In the genomic region with DNA sequence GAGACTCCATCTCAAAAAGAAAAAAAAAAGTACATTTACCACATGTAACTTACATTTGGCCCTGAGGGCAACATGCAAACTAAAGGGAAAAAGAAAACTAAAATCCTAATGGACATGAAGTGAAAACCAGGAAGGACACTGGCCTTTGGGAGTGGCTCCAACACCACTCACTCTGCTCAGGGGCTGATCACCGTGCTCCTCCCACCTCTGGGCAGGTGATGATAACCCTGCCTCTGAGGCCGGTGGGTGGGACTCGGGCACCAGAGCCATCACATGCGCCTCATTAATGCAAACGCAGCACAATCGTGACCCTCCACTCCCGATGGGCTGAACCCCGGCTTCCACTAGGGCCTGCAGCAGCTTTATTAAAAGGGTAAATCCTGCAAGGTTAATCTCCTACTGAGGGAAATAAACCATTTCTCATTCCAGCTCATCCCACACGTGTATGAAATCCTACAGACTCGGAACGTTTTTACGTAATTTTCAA, we compare ENCODE assay signal across 1 cellular context.
TF ChIP-seq lines count a peak whose summit lies in the region.

No MANE protein-coding gene starts in this region.

TF ChIP-seq in K562, 482 proteins besides CTCF, POLR2A, EP300 and RAD21:
- TF ChIP-seq, protein P1, sequence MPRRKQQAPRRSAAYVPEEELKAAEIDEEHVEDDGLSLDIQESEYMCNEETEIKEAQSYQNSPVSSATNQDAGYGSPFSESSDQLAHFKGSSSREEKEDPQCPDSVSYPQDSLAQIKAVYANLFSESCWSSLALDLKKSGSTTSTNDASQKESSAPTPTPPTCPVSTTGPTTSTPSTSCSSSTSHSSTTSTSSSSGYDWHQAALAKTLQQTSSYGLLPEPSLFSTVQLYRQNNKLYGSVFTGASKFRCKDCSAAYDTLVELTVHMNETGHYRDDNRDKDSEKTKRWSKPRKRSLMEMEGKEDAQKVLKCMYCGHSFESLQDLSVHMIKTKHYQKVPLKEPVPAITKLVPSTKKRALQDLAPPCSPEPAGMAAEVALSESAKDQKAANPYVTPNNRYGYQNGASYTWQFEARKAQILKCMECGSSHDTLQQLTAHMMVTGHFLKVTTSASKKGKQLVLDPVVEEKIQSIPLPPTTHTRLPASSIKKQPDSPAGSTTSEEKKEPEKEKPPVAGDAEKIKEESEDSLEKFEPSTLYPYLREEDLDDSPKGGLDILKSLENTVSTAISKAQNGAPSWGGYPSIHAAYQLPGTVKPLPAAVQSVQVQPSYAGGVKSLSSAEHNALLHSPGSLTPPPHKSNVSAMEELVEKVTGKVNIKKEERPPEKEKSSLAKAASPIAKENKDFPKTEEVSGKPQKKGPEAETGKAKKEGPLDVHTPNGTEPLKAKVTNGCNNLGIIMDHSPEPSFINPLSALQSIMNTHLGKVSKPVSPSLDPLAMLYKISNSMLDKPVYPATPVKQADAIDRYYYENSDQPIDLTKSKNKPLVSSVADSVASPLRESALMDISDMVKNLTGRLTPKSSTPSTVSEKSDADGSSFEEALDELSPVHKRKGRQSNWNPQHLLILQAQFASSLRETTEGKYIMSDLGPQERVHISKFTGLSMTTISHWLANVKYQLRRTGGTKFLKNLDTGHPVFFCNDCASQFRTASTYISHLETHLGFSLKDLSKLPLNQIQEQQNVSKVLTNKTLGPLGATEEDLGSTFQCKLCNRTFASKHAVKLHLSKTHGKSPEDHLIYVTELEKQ (CRISPR knock-in tag; IDR thresholded peaks at IDR 0.05) = no peak
- TF ChIP-seq ZNF316 (IDR thresholded peaks at IDR 0.05) = peak; percentile 86
- TF ChIP-seq, protein P2, sequence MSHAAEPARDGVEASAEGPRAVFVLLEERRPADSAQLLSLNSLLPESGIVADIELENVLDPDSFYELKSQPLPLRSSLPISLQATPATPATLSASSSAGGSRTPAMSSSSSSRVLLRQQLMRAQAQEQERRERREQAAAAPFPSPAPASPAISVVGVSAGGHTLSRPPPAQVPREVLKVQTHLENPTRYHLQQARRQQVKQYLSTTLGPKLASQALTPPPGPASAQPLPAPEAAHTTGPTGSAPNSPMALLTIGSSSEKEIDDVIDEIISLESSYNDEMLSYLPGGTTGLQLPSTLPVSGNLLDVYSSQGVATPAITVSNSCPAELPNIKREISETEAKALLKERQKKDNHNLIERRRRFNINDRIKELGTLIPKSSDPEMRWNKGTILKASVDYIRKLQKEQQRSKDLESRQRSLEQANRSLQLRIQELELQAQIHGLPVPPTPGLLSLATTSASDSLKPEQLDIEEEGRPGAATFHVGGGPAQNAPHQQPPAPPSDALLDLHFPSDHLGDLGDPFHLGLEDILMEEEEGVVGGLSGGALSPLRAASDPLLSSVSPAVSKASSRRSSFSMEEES (CRISPR knock-in tag; IDR thresholded peaks at IDR 0.05) = no peak
- 0 out of 2 replicates have a peak, but pooled peaks have one; percentile 19 for TF ChIP-seq MAFG (tag; conservative IDR thresholded peaks at IDR 0.05)
- TF ChIP-seq RBM22 (IDR thresholded peaks at IDR 0.05; ENCODE audit: low read depth, low read length, poor library complexity, severe bottlenecking) = no peak
- TF ChIP-seq ZNF263 (CRISPR knock-in tag; IDR thresholded peaks at IDR 0.05; ENCODE audit: borderline replicate concordance) = peak; percentile 48; the same call in 1 of the 2 replicates
- no peak for TF ChIP-seq HOXB6 (CRISPR knock-in tag; IDR thresholded peaks at IDR 0.05; ENCODE audit: borderline replicate concordance)
- peak; percentile 67; the same call in 1 of the 2 replicates for TF ChIP-seq C11orf30 (IDR thresholded peaks at IDR 0.05; ENCODE audit: low read depth)
- peak; percentile 15; the same call in 1 of the 2 replicates for TF ChIP-seq MAFF (IDR thresholded peaks at IDR 0.05; ENCODE audit: low read length)
TF ChIP-seq in K562: peak in this region for 5.
